In the genomic region with DNA sequence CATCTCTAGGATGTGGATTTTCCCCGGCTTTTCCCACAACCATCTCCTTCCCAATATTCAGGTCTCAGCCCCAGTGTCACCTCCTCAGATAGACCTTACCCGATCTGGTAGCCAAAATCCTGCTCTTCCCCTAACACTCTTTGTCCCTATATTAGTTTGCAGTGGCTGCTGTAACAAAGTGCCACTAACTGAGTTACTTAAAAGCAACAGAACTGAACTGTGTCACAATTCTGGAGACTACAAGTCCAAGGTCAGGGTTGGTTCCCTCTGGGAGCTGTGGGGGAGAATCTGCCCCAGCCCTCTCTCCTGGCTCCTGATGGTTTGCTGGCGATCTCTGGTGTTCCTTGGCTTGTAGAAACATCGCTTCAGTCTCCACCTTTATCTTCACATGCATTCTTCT, we compare ENCODE assay signal across 14 cellular contexts.
A peak's percentile ranks its signal among the peaks of the same experiment; 100 is the strongest.
DNase-seq lines count a peak whose midpoint lies in the region; ATAC-seq and TF ChIP-seq lines count a peak whose summit lies in the region.
"Had no signal": no experiment of that assay in that cellular context is flagged by ENCODE, and none has a peak within 500 bp of the region (broad histone marks: within the 10 kb centered on the region; RNA-seq: fewer than 3 reads in every experiment).

No MANE protein-coding gene starts in this region.

- TF ChIP-seq CTCF in SK-N-SH (IDR thresholded peaks at IDR 0.05) (no peak), Calu3 (IDR thresholded peaks at IDR 0.05; ENCODE audit: unreplicated experiment) (no peak), nephron progenitor cell (IDR thresholded peaks at IDR 0.05) (no peak)

- H3K27ac Mint-ChIP-seq in Calu3 (ENCODE audit: unreplicated experiment) (peak overlapping the region; percentile 19), nephron progenitor cell (peak overlapping the region; percentile 10)
- no peak overlapping the region for H3K27ac Mint-ChIP-seq in effector memory CD8-positive, alpha-beta T cell
- H3K27ac Mint-ChIP-seq: CD8-positive, alpha-beta T cell; H9 had no signal

- 0 out of 2 replicates have a peak, but pooled peaks cover 2% of the 10 kb centered on the region for H3K27me3 ChIP-seq in SK-N-SH (ENCODE audit: insufficient read depth)

- no peak overlapping the region for H3K4me3 ChIP-seq in SK-N-SH (ENCODE audit: low read depth in 2 of 2, low read length in 1 of 2)
- H3K4me3 ChIP-seq: A549 had no signal

- H3K9me2 ChIP-seq in SK-N-SH: no peaks in the 10 kb centered on the region

- no peak overlapping the region for H3K4me2 ChIP-seq in SK-N-SH
- H3K4me2 ChIP-seq: A549 had no signal

- H3K27me3 Mint-ChIP-seq in Calu3 (ENCODE audit: unreplicated experiment) (peaks cover 18% of the 10 kb centered on the region), nephron progenitor cell (ENCODE audit: low read depth, poor library complexity) (peaks cover 5% of the 10 kb centered on the region)
- H3K27me3 Mint-ChIP-seq in effector memory CD8-positive, alpha-beta T cell: peaks cover 18 to 26% of the 10 kb centered on the region in 2 donors

- no peaks in the 10 kb centered on the region for H3K79me2 ChIP-seq in SK-N-SH (ENCODE audit: insufficient read depth)

- H3K9me3 Mint-ChIP-seq in Calu3 (ENCODE audit: low read depth, unreplicated experiment) (peaks cover 3% of the 10 kb centered on the region), nephron progenitor cell (no peaks in the 10 kb centered on the region)
- H3K9me3 Mint-ChIP-seq in effector memory CD8-positive, alpha-beta T cell: no peaks in the 10 kb centered on the region
- H3K9me3 Mint-ChIP-seq: CD8-positive, alpha-beta T cell; H9 had no signal

- H3K4me3 Mint-ChIP-seq in Calu3 (ENCODE audit: low read depth, unreplicated experiment) (no peak overlapping the region), nephron progenitor cell (no peak overlapping the region)
- H3K4me3 Mint-ChIP-seq in effector memory CD8-positive, alpha-beta T cell: no peak overlapping the region
- H3K4me3 Mint-ChIP-seq: CD14-positive monocyte; CD8-positive, alpha-beta T cell; H9 had no signal

- no peak for ATAC-seq in SK-N-SH treated with all-trans-retinoic acid at 6 μM for 48 hours
- ATAC-seq in effector memory CD8-positive, alpha-beta T cell (replicated peaks): no peak
- ATAC-seq: A549; CD8-positive, alpha-beta T cell had no signal

- no peaks in the 10 kb centered on the region for H4K20me1 ChIP-seq in SK-N-SH (ENCODE audit: insufficient read depth)

- no TSS peak for BruUV-seq in Calu3 (replicated peaks; lab: Mats Ljungman, UMichigan)

- intact Hi-C loops in Calu3 (cut with micrococcal nuclease; ENCODE audit: unreplicated experiment): no loop called here

- H3K4me1 ChIP-seq in SK-N-SH (ENCODE audit: control insufficient read depth in 1 of 2, insufficient read depth in 2 of 2, low read depth in 1 of 2, low read length in 1 of 2): no peaks in the 10 kb centered on the region

- no peak for TF ChIP-seq EP300 in SK-N-SH (IDR thresholded peaks at IDR 0.05; ENCODE audit: borderline replicate concordance in 1 of 2, low read depth in 1 of 2, low read length in 1 of 2)

- no peaks in the 10 kb centered on the region for H3F3A ChIP-seq in SK-N-SH (replicated peaks; ENCODE audit: insufficient read depth)

- no peak overlapping the region for H2AFZ ChIP-seq in SK-N-SH (ENCODE audit: low read depth)

- DNase-seq in SK-N-SH: no peak
- DNase-seq in Calu3: no peak
- no peak for DNase-seq in nephron progenitor cell
- DNase-seq in effector memory CD8-positive, alpha-beta T cell: no peak
- DNase-seq in mesenteric fat pad (ENCODE audit: low spot score): no peak
- DNase-seq in DMS114 treated with DMSO at 0.1 percent for 48 hours (lab: John Stamatoyannopoulos, UW; ENCODE audit: unreplicated experiment): no peak
- DNase-seq: AML-193; CD8-positive, alpha-beta T cell; DMS 273 treated with DMSO at 0.1 percent for 48 hours; H9 had no signal

- no peak for TF ChIP-seq RAD21 in SK-N-SH (IDR thresholded peaks at IDR 0.05; ENCODE audit: low read length)

- CTCF ChIA-PET in SK-N-SH (lab: Yijun Ruan, JAX) (interaction anchor here (2.6 kb wide), 1 partner anchor 19 kb away, joined by 11 read pairs; no protein-coding TSS in a partner anchor), Calu3 (lab: Charles Lee) (no interaction called here)

- no peak overlapping the region for H3K9ac ChIP-seq in SK-N-SH

- H3K36me3 ChIP-seq in SK-N-SH (replicated peaks in 1 of 2; ENCODE audit: control insufficient read depth in 1 of 2, insufficient read depth in 2 of 2, low read length in 1 of 2): no peaks in the 10 kb centered on the region

- POLR2A ChIA-PET in SK-N-SH (lab: Yijun Ruan, JAX): no interaction called here

- WGBS in SK-N-SH (ENCODE audit: low lambda C conversion rate): 56% methylated on average over 4 of the region's 4 CpGs

- no peak overlapping the region for H3K27ac ChIP-seq in SK-N-SH (ENCODE audit: low read depth in 2 of 2, low read length in 1 of 2)
- H3K27ac ChIP-seq: 22Rv1 had no signal

- H3K36me3 Mint-ChIP-seq in Calu3 (ENCODE audit: insufficient read depth, unreplicated experiment) (peaks cover 6% of the 10 kb centered on the region), nephron progenitor cell (ENCODE audit: low read depth) (no peaks in the 10 kb centered on the region)
- H3K36me3 Mint-ChIP-seq in effector memory CD8-positive, alpha-beta T cell (ENCODE audit: insufficient read depth): peaks cover 3% of the 10 kb centered on the region
- H3K36me3 Mint-ChIP-seq: CD8-positive, alpha-beta T cell had no signal

- no peaks in the 10 kb centered on the region for H3K9me3 ChIP-seq in SK-N-SH
- H3K9me3 ChIP-seq: A549 had no signal

- peaks cover 19% of the 10 kb centered on the region for H3K4me1 Mint-ChIP-seq in Calu3 (ENCODE audit: low read depth, unreplicated experiment)
- peaks cover 19% of the 10 kb centered on the region for H3K4me1 Mint-ChIP-seq in nephron progenitor cell
- no peaks in the 10 kb centered on the region for H3K4me1 Mint-ChIP-seq in effector memory CD8-positive, alpha-beta T cell (ENCODE audit: low read depth in 2 of 2)

TF ChIP-seq in SK-N-SH treated with all-trans-retinoic acid at 6 μM for 48 hours, 23 proteins besides CTCF, POLR2A, EP300 and RAD21:
- TF ChIP-seq ZNF70 (CRISPR knock-in tag; IDR thresholded peaks at IDR 0.05): peak; percentile 73; the same call in 1 of the 2 replicates
- TF ChIP-seq RARB (CRISPR knock-in tag; IDR thresholded peaks at IDR 0.05): no peak
TF ChIP-seq in SK-N-SH treated with all-trans-retinoic acid at 6 μM for 48 hours: peak in this region for 1.

TF ChIP-seq in SK-N-SH, 30 proteins besides CTCF, POLR2A, EP300 and RAD21:
- TF ChIP-seq PBX3 (IDR thresholded peaks at IDR 0.05) (no peak), RFX5 (IDR thresholded peaks at IDR 0.05; ENCODE audit: low read length) (no peak), NFIC (IDR thresholded peaks at IDR 0.05; ENCODE audit: borderline replicate concordance) (no peak), ELF1 (IDR thresholded peaks at IDR 0.05) (no peak), USF1 (IDR thresholded peaks at IDR 0.05; ENCODE audit: borderline replicate concordance, low read depth) (no peak), MXI1 (IDR thresholded peaks at IDR 0.05; ENCODE audit: low read depth, low read length) (no peak), CHD2 (IDR thresholded peaks at IDR 0.05; ENCODE audit: low read length, partially characterized antibody) (no peak), NRF1 (IDR thresholded peaks at IDR 0.05; ENCODE audit: low read depth, low read length) (no peak), TAF1 (IDR thresholded peaks at IDR 0.05; ENCODE audit: borderline replicate concordance, low read depth, low read length) (no peak), MEF2A (IDR thresholded peaks at IDR 0.05; ENCODE audit: borderline replicate concordance, low read depth) (no peak)
- TF ChIP-seq, protein P1, sequence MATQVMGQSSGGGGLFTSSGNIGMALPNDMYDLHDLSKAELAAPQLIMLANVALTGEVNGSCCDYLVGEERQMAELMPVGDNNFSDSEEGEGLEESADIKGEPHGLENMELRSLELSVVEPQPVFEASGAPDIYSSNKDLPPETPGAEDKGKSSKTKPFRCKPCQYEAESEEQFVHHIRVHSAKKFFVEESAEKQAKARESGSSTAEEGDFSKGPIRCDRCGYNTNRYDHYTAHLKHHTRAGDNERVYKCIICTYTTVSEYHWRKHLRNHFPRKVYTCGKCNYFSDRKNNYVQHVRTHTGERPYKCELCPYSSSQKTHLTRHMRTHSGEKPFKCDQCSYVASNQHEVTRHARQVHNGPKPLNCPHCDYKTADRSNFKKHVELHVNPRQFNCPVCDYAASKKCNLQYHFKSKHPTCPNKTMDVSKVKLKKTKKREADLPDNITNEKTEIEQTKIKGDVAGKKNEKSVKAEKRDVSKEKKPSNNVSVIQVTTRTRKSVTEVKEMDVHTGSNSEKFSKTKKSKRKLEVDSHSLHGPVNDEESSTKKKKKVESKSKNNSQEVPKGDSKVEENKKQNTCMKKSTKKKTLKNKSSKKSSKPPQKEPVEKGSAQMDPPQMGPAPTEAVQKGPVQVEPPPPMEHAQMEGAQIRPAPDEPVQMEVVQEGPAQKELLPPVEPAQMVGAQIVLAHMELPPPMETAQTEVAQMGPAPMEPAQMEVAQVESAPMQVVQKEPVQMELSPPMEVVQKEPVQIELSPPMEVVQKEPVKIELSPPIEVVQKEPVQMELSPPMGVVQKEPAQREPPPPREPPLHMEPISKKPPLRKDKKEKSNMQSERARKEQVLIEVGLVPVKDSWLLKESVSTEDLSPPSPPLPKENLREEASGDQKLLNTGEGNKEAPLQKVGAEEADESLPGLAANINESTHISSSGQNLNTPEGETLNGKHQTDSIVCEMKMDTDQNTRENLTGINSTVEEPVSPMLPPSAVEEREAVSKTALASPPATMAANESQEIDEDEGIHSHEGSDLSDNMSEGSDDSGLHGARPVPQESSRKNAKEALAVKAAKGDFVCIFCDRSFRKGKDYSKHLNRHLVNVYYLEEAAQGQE (IDR thresholded peaks at IDR 0.05; ENCODE audit: low read depth, low read length): no peak

Comparison
In these comparisons a context has a peak if more than half of its experiments do, and no peak if none do; other contexts are left out.
1. H3K27ac Mint-ChIP-seq: peak in Calu3 (single experiment) and nephron progenitor cell (single experiment); none in effector memory CD8-positive, alpha-beta T cell (0 of 2).